ENCODE assay signal across 1 cellular context in the genomic region with DNA sequence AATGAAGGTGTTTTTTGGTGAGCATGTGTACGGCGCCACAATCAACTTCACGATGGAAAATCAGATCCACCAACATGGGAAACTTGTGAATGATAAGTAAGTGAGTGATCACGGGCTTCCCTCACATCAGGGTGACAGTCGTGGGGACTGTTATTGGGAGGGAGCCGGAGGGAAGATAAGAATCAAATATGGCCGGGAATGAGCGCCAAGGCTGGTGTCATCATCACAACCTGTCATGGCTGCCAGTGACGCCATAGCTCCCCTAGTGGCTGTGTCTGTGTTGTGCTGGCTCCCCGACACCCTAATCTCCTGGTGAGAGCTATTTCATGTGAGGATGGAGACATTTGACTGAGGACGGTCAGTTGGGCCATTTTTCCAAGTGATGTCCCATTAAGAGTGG.
TF ChIP-seq lines count a peak whose summit lies in the region.

No MANE protein-coding gene starts in this region.

TF ChIP-seq in K562, 482 proteins besides CTCF, POLR2A, EP300 and RAD21 (continued from another document and continues in another):
- TF ChIP-seq, protein P1, sequence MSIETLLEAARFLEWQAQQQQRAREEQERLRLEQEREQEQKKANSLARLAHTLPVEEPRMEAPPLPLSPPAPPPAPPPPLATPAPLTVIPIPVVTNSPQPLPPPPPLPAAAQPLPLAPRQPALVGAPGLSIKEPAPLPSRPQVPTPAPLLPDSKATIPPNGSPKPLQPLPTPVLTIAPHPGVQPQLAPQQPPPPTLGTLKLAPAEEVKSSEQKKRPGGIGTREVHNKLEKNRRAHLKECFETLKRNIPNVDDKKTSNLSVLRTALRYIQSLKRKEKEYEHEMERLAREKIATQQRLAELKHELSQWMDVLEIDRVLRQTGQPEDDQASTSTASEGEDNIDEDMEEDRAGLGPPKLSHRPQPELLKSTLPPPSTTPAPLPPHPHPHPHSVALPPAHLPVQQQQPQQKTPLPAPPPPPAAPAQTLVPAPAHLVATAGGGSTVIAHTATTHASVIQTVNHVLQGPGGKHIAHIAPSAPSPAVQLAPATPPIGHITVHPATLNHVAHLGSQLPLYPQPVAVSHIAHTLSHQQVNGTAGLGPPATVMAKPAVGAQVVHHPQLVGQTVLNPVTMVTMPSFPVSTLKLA (conservative IDR thresholded peaks at IDR 0.05), result no peak
- TF ChIP-seq, protein P2, sequence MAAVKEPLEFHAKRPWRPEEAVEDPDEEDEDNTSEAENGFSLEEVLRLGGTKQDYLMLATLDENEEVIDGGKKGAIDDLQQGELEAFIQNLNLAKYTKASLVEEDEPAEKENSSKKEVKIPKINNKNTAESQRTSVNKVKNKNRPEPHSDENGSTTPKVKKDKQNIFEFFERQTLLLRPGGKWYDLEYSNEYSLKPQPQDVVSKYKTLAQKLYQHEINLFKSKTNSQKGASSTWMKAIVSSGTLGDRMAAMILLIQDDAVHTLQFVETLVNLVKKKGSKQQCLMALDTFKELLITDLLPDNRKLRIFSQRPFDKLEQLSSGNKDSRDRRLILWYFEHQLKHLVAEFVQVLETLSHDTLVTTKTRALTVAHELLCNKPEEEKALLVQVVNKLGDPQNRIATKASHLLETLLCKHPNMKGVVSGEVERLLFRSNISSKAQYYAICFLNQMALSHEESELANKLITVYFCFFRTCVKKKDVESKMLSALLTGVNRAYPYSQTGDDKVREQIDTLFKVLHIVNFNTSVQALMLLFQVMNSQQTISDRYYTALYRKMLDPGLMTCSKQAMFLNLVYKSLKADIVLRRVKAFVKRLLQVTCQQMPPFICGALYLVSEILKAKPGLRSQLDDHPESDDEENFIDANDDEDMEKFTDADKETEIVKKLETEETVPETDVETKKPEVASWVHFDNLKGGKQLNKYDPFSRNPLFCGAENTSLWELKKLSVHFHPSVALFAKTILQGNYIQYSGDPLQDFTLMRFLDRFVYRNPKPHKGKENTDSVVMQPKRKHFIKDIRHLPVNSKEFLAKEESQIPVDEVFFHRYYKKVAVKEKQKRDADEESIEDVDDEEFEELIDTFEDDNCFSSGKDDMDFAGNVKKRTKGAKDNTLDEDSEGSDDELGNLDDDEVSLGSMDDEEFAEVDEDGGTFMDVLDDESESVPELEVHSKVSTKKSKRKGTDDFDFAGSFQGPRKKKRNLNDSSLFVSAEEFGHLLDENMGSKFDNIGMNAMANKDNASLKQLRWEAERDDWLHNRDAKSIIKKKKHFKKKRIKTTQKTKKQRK (IDR thresholded peaks at IDR 0.05; ENCODE audit: borderline replicate concordance, low read depth, low read length), result no peak
- TF ChIP-seq ZC3H11A (IDR thresholded peaks at IDR 0.05; ENCODE audit: low read depth, low read length) (no peak), ZNF311 (CRISPR knock-in tag; IDR thresholded peaks at IDR 0.05) (no peak), ETV5 (CRISPR knock-in tag; IDR thresholded peaks at IDR 0.05; ENCODE audit: low read depth) (no peak), ARHGAP35 (IDR thresholded peaks at IDR 0.05; ENCODE audit: partially characterized antibody) (no peak), HNRNPLL (IDR thresholded peaks at IDR 0.05; ENCODE audit: low read depth, low read length, poor library complexity, severe bottlenecking) (no peak), EHMT2 (IDR thresholded peaks at IDR 0.05) (peak; percentile 50; the same call in 1 of the 2 replicates), ZNF140 (CRISPR knock-in tag; IDR thresholded peaks at IDR 0.05) (no peak), KAT8 (IDR thresholded peaks at IDR 0.05; ENCODE audit: low read depth) (no peak), NBN (IDR thresholded peaks at IDR 0.05; ENCODE audit: low read depth) (0 out of 2 replicates have a peak, but pooled peaks have one; percentile 39), PHF21A (IDR thresholded peaks at IDR 0.05; ENCODE audit: borderline replicate concordance, low read depth) (no peak), BRCA1 (IDR thresholded peaks at IDR 0.05) (no peak), BRCA1 (CRISPR knock-in tag; IDR thresholded peaks at IDR 0.05) (no peak), CREB1 (IDR thresholded peaks at IDR 0.05) (peak; percentile 81), CREB1 (CRISPR knock-in tag; IDR thresholded peaks at IDR 0.05) (peak; percentile 79), ZFP36 (IDR thresholded peaks at IDR 0.05; ENCODE audit: low read depth, low read length, partially characterized antibody) (no peak), NEUROD1 (IDR thresholded peaks at IDR 0.05; ENCODE audit: borderline replicate concordance, low read depth, low read length, partially characterized antibody) (no peak), KLF10 (CRISPR knock-in tag; IDR thresholded peaks at IDR 0.05) (no peak), MYNN (IDR thresholded peaks at IDR 0.05) (no peak), MYNN (CRISPR knock-in tag; IDR thresholded peaks at IDR 0.05) (no peak), NR4A1 (CRISPR knock-in tag; IDR thresholded peaks at IDR 0.05) (no peak), NR4A1 (tag; IDR thresholded peaks at IDR 0.05) (no peak), PHB2 (IDR thresholded peaks at IDR 0.05; ENCODE audit: low read depth) (no peak), SMARCB1 (IDR thresholded peaks at IDR 0.05; ENCODE audit: insufficient read length, low read depth) (no peak), TOE1 (IDR thresholded peaks at IDR 0.05; ENCODE audit: borderline replicate concordance) (no peak), TOE1 (CRISPR knock-in tag; IDR thresholded peaks at IDR 0.05; ENCODE audit: borderline replicate concordance, low read depth) (no peak), YBX1 (IDR thresholded peaks at IDR 0.05) (no peak), NCOA6 (IDR thresholded peaks at IDR 0.05) (no peak), HDGF (IDR thresholded peaks at IDR 0.05) (no peak), NFE2L1 (tag; IDR thresholded peaks at IDR 0.05; ENCODE audit: borderline replicate concordance, low read depth) (no peak), BHLHE40 (IDR thresholded peaks at IDR 0.05; ENCODE audit: low read length) (no peak), XRCC5 (IDR thresholded peaks at IDR 0.05; ENCODE audit: low read depth, low read length) (0 out of 2 replicates have a peak, but pooled peaks have one; percentile 34), RBBP5 (IDR thresholded peaks at IDR 0.05; ENCODE audit: borderline replicate concordance, insufficient read depth, low read length, poor library complexity, severe bottlenecking) (no peak), ZNF347 (CRISPR knock-in tag; IDR thresholded peaks at IDR 0.05; ENCODE audit: low read depth) (no peak), CBFB (CRISPR knock-in tag; IDR thresholded peaks at IDR 0.05) (no peak), POLR2AphosphoS2 (IDR thresholded peaks at IDR 0.05; ENCODE audit: low read length) (no peak), L3MBTL2 (IDR thresholded peaks at IDR 0.05) (peak; percentile 52; the same call in 1 of the 2 replicates), YY1 (IDR thresholded peaks at IDR 0.05; ENCODE audit: borderline replicate concordance in 1 of 3, control insufficient read depth in 1 of 3, extremely low read depth in 1 of 3, insufficient read depth in 3 of 3, insufficient read length in 1 of 3, insufficient replicate concordance in 2 of 3, low read depth in 1 of 3, low read length in 2 of 3) (peak; percentile 76 to 96 (median 89)), ZNF445 (CRISPR knock-in tag; IDR thresholded peaks at IDR 0.05; ENCODE audit: low read depth) (no peak), HOXB6 (CRISPR knock-in tag; IDR thresholded peaks at IDR 0.05; ENCODE audit: borderline replicate concordance) (no peak), ZKSCAN1 (IDR thresholded peaks at IDR 0.05; ENCODE audit: low read depth, low read length) (no peak), DPF2 (IDR thresholded peaks at IDR 0.05) (peak; percentile 71)
- TF ChIP-seq, protein P3, sequence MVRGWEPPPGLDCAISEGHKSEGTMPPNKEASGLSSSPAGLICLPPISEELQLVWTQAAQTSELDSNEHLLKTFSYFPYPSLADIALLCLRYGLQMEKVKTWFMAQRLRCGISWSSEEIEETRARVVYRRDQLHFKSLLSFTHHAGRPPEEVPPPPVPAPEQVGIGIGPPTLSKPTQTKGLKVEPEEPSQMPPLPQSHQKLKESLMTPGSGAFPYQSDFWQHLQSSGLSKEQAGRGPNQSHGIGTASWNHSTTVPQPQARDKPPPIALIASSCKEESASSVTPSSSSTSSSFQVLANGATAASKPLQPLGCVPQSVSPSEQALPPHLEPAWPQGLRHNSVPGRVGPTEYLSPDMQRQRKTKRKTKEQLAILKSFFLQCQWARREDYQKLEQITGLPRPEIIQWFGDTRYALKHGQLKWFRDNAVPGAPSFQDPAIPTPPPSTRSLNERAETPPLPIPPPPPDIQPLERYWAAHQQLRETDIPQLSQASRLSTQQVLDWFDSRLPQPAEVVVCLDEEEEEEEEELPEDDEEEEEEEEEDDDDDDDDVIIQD (CRISPR knock-in tag; IDR thresholded peaks at IDR 0.05), result no peak
- TF ChIP-seq, protein P4, sequence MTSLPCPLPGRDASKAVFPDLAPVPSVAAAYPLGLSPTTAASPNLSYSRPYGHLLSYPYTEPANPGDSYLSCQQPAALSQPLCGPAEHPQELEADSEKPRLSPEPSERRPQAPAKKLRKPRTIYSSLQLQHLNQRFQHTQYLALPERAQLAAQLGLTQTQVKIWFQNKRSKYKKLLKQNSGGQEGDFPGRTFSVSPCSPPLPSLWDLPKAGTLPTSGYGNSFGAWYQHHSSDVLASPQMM (CRISPR knock-in tag; IDR thresholded peaks at IDR 0.05), result no peak
- TF ChIP-seq, protein P5, sequence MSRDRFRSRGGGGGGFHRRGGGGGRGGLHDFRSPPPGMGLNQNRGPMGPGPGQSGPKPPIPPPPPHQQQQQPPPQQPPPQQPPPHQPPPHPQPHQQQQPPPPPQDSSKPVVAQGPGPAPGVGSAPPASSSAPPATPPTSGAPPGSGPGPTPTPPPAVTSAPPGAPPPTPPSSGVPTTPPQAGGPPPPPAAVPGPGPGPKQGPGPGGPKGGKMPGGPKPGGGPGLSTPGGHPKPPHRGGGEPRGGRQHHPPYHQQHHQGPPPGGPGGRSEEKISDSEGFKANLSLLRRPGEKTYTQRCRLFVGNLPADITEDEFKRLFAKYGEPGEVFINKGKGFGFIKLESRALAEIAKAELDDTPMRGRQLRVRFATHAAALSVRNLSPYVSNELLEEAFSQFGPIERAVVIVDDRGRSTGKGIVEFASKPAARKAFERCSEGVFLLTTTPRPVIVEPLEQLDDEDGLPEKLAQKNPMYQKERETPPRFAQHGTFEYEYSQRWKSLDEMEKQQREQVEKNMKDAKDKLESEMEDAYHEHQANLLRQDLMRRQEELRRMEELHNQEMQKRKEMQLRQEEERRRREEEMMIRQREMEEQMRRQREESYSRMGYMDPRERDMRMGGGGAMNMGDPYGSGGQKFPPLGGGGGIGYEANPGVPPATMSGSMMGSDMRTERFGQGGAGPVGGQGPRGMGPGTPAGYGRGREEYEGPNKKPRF (IDR thresholded peaks at IDR 0.05; ENCODE audit: low read depth, low read length), result no peak
- TF ChIP-seq, protein P6, sequence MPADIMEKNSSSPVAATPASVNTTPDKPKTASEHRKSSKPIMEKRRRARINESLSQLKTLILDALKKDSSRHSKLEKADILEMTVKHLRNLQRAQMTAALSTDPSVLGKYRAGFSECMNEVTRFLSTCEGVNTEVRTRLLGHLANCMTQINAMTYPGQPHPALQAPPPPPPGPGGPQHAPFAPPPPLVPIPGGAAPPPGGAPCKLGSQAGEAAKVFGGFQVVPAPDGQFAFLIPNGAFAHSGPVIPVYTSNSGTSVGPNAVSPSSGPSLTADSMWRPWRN (IDR thresholded peaks at IDR 0.05; ENCODE audit: low read depth), result no peak
- TF ChIP-seq, protein P7, sequence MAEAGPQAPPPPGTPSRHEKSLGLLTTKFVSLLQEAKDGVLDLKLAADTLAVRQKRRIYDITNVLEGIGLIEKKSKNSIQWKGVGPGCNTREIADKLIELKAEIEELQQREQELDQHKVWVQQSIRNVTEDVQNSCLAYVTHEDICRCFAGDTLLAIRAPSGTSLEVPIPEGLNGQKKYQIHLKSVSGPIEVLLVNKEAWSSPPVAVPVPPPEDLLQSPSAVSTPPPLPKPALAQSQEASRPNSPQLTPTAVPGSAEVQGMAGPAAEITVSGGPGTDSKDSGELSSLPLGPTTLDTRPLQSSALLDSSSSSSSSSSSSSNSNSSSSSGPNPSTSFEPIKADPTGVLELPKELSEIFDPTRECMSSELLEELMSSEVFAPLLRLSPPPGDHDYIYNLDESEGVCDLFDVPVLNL (CRISPR knock-in tag; IDR thresholded peaks at IDR 0.05; ENCODE audit: low read depth), result no peak
- TF ChIP-seq, protein P8, sequence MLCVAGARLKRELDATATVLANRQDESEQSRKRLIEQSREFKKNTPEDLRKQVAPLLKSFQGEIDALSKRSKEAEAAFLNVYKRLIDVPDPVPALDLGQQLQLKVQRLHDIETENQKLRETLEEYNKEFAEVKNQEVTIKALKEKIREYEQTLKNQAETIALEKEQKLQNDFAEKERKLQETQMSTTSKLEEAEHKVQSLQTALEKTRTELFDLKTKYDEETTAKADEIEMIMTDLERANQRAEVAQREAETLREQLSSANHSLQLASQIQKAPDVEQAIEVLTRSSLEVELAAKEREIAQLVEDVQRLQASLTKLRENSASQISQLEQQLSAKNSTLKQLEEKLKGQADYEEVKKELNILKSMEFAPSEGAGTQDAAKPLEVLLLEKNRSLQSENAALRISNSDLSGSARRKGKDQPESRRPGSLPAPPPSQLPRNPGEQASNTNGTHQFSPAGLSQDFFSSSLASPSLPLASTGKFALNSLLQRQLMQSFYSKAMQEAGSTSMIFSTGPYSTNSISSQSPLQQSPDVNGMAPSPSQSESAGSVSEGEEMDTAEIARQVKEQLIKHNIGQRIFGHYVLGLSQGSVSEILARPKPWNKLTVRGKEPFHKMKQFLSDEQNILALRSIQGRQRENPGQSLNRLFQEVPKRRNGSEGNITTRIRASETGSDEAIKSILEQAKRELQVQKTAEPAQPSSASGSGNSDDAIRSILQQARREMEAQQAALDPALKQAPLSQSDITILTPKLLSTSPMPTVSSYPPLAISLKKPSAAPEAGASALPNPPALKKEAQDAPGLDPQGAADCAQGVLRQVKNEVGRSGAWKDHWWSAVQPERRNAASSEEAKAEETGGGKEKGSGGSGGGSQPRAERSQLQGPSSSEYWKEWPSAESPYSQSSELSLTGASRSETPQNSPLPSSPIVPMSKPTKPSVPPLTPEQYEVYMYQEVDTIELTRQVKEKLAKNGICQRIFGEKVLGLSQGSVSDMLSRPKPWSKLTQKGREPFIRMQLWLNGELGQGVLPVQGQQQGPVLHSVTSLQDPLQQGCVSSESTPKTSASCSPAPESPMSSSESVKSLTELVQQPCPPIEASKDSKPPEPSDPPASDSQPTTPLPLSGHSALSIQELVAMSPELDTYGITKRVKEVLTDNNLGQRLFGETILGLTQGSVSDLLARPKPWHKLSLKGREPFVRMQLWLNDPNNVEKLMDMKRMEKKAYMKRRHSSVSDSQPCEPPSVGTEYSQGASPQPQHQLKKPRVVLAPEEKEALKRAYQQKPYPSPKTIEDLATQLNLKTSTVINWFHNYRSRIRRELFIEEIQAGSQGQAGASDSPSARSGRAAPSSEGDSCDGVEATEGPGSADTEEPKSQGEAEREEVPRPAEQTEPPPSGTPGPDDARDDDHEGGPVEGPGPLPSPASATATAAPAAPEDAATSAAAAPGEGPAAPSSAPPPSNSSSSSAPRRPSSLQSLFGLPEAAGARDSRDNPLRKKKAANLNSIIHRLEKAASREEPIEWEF (CRISPR knock-in tag; IDR thresholded peaks at IDR 0.05), result no peak
- TF ChIP-seq, protein P9, sequence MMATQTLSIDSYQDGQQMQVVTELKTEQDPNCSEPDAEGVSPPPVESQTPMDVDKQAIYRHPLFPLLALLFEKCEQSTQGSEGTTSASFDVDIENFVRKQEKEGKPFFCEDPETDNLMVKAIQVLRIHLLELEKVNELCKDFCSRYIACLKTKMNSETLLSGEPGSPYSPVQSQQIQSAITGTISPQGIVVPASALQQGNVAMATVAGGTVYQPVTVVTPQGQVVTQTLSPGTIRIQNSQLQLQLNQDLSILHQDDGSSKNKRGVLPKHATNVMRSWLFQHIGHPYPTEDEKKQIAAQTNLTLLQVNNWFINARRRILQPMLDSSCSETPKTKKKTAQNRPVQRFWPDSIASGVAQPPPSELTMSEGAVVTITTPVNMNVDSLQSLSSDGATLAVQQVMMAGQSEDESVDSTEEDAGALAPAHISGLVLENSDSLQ (IDR thresholded peaks at IDR 0.05), result peak; percentile 84
